In the genomic region with DNA sequence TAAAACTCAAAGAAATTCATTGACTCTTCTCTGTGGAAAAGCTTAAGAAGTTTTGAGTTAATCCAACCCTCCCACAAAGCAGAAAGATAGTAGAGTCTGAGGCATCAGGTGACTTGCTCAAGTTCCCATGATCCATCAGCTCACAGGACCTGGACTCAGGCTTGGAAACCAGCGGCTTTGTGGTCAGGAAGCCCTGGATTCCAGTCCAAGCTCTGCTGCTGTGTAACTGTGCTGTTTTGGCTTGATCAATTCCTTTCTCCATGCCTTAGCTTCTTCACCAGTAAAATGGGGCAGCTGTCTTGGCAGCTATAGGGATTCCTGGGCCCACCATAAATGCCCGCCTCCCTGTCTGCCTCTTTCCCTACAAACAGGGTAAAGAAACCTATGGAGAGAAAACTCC, we compare ENCODE assay signal across 9 cellular contexts.
DNase-seq lines count a peak whose midpoint lies in the region; TF ChIP-seq lines count a peak whose summit lies in the region.
"Had no signal": no experiment of that assay in that cellular context is flagged by ENCODE, and none has a peak within 500 bp of the region (broad histone marks: within the 10 kb centered on the region; RNA-seq: fewer than 3 reads in every experiment).

No MANE protein-coding gene starts in this region.

- H2AFZ ChIP-seq in OCI-LY3 (ENCODE audit: low read depth, low read length): no peak overlapping the region

- peak overlapping the region; percentile 94 for H3K27ac Mint-ChIP-seq in dendritic cell treated with granulocyte-macrophage colony-stimulating factor and Interleukin-4, amounts not matched to agents 40 ng/mL and 50 ng/mL, for 4 days

- DNase-seq in Daoy (ENCODE audit: low read depth) (peak; percentile 63), posterior vena cava (ENCODE audit: low spot score) (peak; percentile 20), RWPE1 (ENCODE audit: low spot score) (no peak), DMS153 (lab: John Stamatoyannopoulos, UW) (no peak), GM13977 (ENCODE audit: low spot score) (no peak), A172 (ENCODE audit: low spot score) (no peak)
- DNase-seq: NCI-H526 treated with DMSO at 0.1 percent for 48 hours had no signal

- CTCF ChIA-PET in RWPE1 (lab: Yijun Ruan, JAX): interaction anchor here (0.7 kb wide), 1 partner anchor 216 kb away, joined by 3 read pairs; no protein-coding TSS in a partner anchor

- peak overlapping the region; percentile 58 for H3K4me3 Mint-ChIP-seq in dendritic cell treated with granulocyte-macrophage colony-stimulating factor and Interleukin-4, amounts not matched to agents 40 ng/mL and 50 ng/mL, for 4 days

- H3K27me3 ChIP-seq in OCI-LY3 (ENCODE audit: low read depth, low read length): no peaks in the 10 kb centered on the region

- H3K79me2 ChIP-seq in OCI-LY3 (ENCODE audit: low read length): peaks cover 36% of the 10 kb centered on the region

- H3K9me3 ChIP-seq in OCI-LY3 (ENCODE audit: insufficient read depth, low read length): no peaks in the 10 kb centered on the region

- H4K20me1 ChIP-seq in OCI-LY3 (ENCODE audit: insufficient read depth, low read length): no peaks in the 10 kb centered on the region

- no peaks in the 10 kb centered on the region for H3K36me3 Mint-ChIP-seq in dendritic cell treated with granulocyte-macrophage colony-stimulating factor and Interleukin-4, amounts not matched to agents 40 ng/mL and 50 ng/mL, for 4 days (ENCODE audit: low read depth)

- POLR2A ChIA-PET in RWPE1 (lab: Yijun Ruan, JAX; ENCODE audit: low non-redundant PET): no interaction called here

- TF ChIP-seq CTCF in OCI-LY3 (IDR thresholded peaks at IDR 0.05; ENCODE audit: low read depth, low read length) (no peak), RWPE1 (conservative IDR thresholded peaks at IDR 0.05; ENCODE audit: low read depth) (no peak), GM13977 (IDR thresholded peaks at IDR 0.05; ENCODE audit: extremely low read depth, insufficient read depth, missing control alignments) (no peak)

- peak overlapping the region; percentile 83 for H3K4me2 ChIP-seq in OCI-LY3 (ENCODE audit: low read length)

- no peaks in the 10 kb centered on the region for H3K9me3 Mint-ChIP-seq in dendritic cell treated with granulocyte-macrophage colony-stimulating factor and Interleukin-4, amounts not matched to agents 40 ng/mL and 50 ng/mL, for 4 days

- peaks cover 93% of the 10 kb centered on the region for H3K4me1 Mint-ChIP-seq in dendritic cell treated with granulocyte-macrophage colony-stimulating factor and Interleukin-4, amounts not matched to agents 40 ng/mL and 50 ng/mL, for 4 days (ENCODE audit: low read depth)

- peak overlapping the region; percentile 55 for H3K4me3 ChIP-seq in OCI-LY3 (ENCODE audit: low read length)

- intact Hi-C loops in dendritic cell treated with granulocyte-macrophage colony-stimulating factor and Interleukin-4, amounts not matched to agents 40 ng/mL and 50 ng/mL, for 4 days (cut with micrococcal nuclease): no loop called here
- intact Hi-C loops in posterior vena cava (cut with DNase I): no loop called here

- H3K27me3 Mint-ChIP-seq in dendritic cell treated with granulocyte-macrophage colony-stimulating factor and Interleukin-4, amounts not matched to agents 40 ng/mL and 50 ng/mL, for 4 days: peaks cover 9% of the 10 kb centered on the region

- peak overlapping the region; percentile 100 for H3K27ac ChIP-seq in OCI-LY3 (ENCODE audit: low read length)
- H3K27ac ChIP-seq in RWPE1: no peak overlapping the region

- in situ Hi-C loops in GM13977 (cut with MboI; ENCODE audit: low pct_unique_long_range_greater_than_20kb, low sequenced_read_pairs, unreplicated experiment): no loop called here

- H3K9ac ChIP-seq in OCI-LY3 (ENCODE audit: low read length): peak overlapping the region; percentile 97

- peaks cover 5% of the 10 kb centered on the region for H3K36me3 ChIP-seq in OCI-LY3 (replicated peaks; ENCODE audit: low read depth, low read length)

- H3K4me1 ChIP-seq in OCI-LY3 (ENCODE audit: low read length): peaks cover 99% of the 10 kb centered on the region

Comparison
In these comparisons a context has a peak if more than half of its experiments do, and no peak if none do; other contexts are left out.
1. DNase-seq: peak in Daoy (single experiment) and posterior vena cava (single experiment); none in RWPE1 (single experiment), DMS153 (single experiment), GM13977 (single experiment) and A172 (single experiment).